In genomic region chr4:153126137-153126536, GRCh38 we compare ENCODE assay signal across 20 cellular contexts.
"Had no signal": no experiment of that assay in that cellular context is flagged by ENCODE, and none has a peak within 500 bp of the region (broad histone marks: within the 10 kb centered on the region; RNA-seq: fewer than 3 reads in every experiment).

No MANE protein-coding gene starts in this region.

- H3K27ac Mint-ChIP-seq: activated CD4-positive, alpha-beta T cell treated with anti-CD3 and anti-CD28 coated beads, Interleukin-2, amount 10 ng/mL, durations not matched to agents 24 days and 14 days; activated naive CD8-positive, alpha-beta T cell treated with anti-CD3 and anti-CD28 coated beads, Interleukin-2, amount 10 ng/mL, durations not matched to agents 7 days and 5 days; activated T-helper 17 cell treated with anti-CD3 and anti-CD28 coated beads, Interleukin-2, amount 50 U/mL, for 72 hours; memory B cell; stimulated activated naive CD8-positive, alpha-beta T cell treated with anti-CD3 and anti-CD28 coated beads, Interleukin-15, Interleukin-2, amounts not matched to agents 100 ng/mL and 50 ng/mL, for 24 hours; T-cell had no signal

- H3K36me3 Mint-ChIP-seq: activated naive CD8-positive, alpha-beta T cell treated with anti-CD3 and anti-CD28 coated beads, Interleukin-2, amount 10 ng/mL, durations not matched to agents 7 days and 5 days; memory B cell; T-cell had no signal

- DNase-seq: activated CD4-positive, alpha-beta T cell treated with anti-CD3 and anti-CD28 coated beads, Interleukin-2, amount 10 ng/mL, durations not matched to agents 24 days and 14 days; activated CD4-positive, CD25-positive, alpha-beta regulatory T cell; activated naive CD4-positive, alpha-beta T cell; activated naive CD8-positive, alpha-beta T cell treated with anti-CD3 and anti-CD28 coated beads, Interleukin-2, amount 10 ng/mL, durations not matched to agents 7 days and 5 days; brain microvascular endothelial cell; central memory CD4-positive, alpha-beta T cell; dorsolateral prefrontal cortex; foreskin melanocyte; hypothalamus; kidney glomerular epithelial cell; left ventricle myocardium inferior; right cardiac atrium; T-cell; trophoblast cell had no signal

- H3K36me3 ChIP-seq: brain microvascular endothelial cell, left ventricle myocardium inferior, suprapubic skin, vagina had no signal

- H3K4me3 ChIP-seq: dorsolateral prefrontal cortex, left ventricle myocardium inferior, suprapubic skin, vagina had no signal

- ATAC-seq: activated T-helper 17 cell treated with anti-CD3 and anti-CD28 coated beads, Interleukin-2, amount 50 U/mL, for 72 hours; right cardiac atrium; T-cell had no signal

- H3K27me3 Mint-ChIP-seq: activated T-helper 17 cell treated with anti-CD3 and anti-CD28 coated beads, Interleukin-2, amount 50 U/mL, for 72 hours; memory B cell; progenitor cell of endocrine pancreas; stimulated activated naive CD8-positive, alpha-beta T cell treated with anti-CD3 and anti-CD28 coated beads, Interleukin-15, Interleukin-2, amounts not matched to agents 100 ng/mL and 50 ng/mL, for 24 hours; T-cell had no signal

- H3K9me3 Mint-ChIP-seq: activated CD4-positive, alpha-beta T cell treated with anti-CD3 and anti-CD28 coated beads, Interleukin-2, amount 10 ng/mL, durations not matched to agents 24 days and 14 days; activated T-helper 17 cell treated with anti-CD3 and anti-CD28 coated beads, Interleukin-2, amount 50 U/mL, for 72 hours; memory B cell; stimulated activated naive CD8-positive, alpha-beta T cell treated with anti-CD3 and anti-CD28 coated beads, Interleukin-15, Interleukin-2, amounts not matched to agents 100 ng/mL and 50 ng/mL, for 24 hours; T-cell had no signal

- H3K4me3 Mint-ChIP-seq: activated CD4-positive, alpha-beta T cell treated with anti-CD3 and anti-CD28 coated beads, Interleukin-2, amount 10 ng/mL, durations not matched to agents 24 days and 14 days; activated naive CD8-positive, alpha-beta T cell treated with anti-CD3 and anti-CD28 coated beads, Interleukin-2, amount 10 ng/mL, durations not matched to agents 7 days and 5 days; activated T-helper 17 cell treated with anti-CD3 and anti-CD28 coated beads, Interleukin-2, amount 50 U/mL, for 72 hours; memory B cell; stimulated activated naive CD8-positive, alpha-beta T cell treated with anti-CD3 and anti-CD28 coated beads, Interleukin-15, Interleukin-2, amounts not matched to agents 100 ng/mL and 50 ng/mL, for 24 hours; T-cell had no signal

- H3K4me1 Mint-ChIP-seq: activated T-helper 17 cell treated with anti-CD3 and anti-CD28 coated beads, Interleukin-2, amount 50 U/mL, for 72 hours had no signal

- H3K4me1 ChIP-seq: suprapubic skin, vagina had no signal

- H3K27me3 ChIP-seq: brain microvascular endothelial cell, dorsolateral prefrontal cortex, suprapubic skin, vagina had no signal

- H3K9me3 ChIP-seq: left ventricle myocardium inferior, suprapubic skin, vagina had no signal
